ENCODE assay signal across 18 cellular contexts in genomic region chr14:105153739-105154475, GRCh38.
"Had no signal": no experiment of that assay in that cellular context is flagged by ENCODE, and none has a peak within 500 bp of the region (broad histone marks: within the 10 kb centered on the region; RNA-seq: fewer than 3 reads in every experiment).

No MANE protein-coding gene starts in this region.

- H3K4me1 ChIP-seq: adrenal gland, body of pancreas, left lung, pancreas, transverse colon had no signal

- DNase-seq: activated B cell treated with CpG ODN at 0.5 μM for 24 hours; activated CD4-positive, alpha-beta T cell treated with anti-CD3 and anti-CD28 coated beads, Interleukin-2, amount 10 ng/mL, durations not matched to agents 7 days and 5 days; activated CD8-positive, alpha-beta memory T cell treated with anti-CD3 and anti-CD28 coated beads for 24 hours; activated naive CD4-positive, alpha-beta T cell treated with Interleukin-2 at 50 U/mL for 16 hours; cerebellar nuclear complex; erythroblast; midbrain; retina; stimulated activated CD4-positive, alpha-beta T cell treated with anti-CD3 and anti-CD28 coated beads, Interleukin-2, amount 100 ng/mL, for 24 hours; stimulated activated naive B cell treated with anti-CD40 and anti-IgM and Interleukin-4, amounts not matched to agents 10 μg/mL and 1 μg/mL and 100 μg/mL, for 72 hours; substantia nigra; transverse colon had no signal

- H3K27ac ChIP-seq: neural progenitor cell, pancreas had no signal

- H3K27ac Mint-ChIP-seq: activated B cell treated with CpG ODN at 0.5 μM for 24 hours; activated CD4-positive, alpha-beta T cell treated with anti-CD3 and anti-CD28 coated beads, Interleukin-2, amount 10 ng/mL, durations not matched to agents 7 days and 5 days; endodermal cell; neural progenitor cell; stimulated activated naive B cell treated with anti-CD40 and anti-IgM and Interleukin-4, amounts not matched to agents 10 μg/mL and 1 μg/mL and 100 μg/mL, for 72 hours had no signal

- H3K4me3 Mint-ChIP-seq: activated B cell treated with CpG ODN at 0.5 μM for 24 hours; activated CD4-positive, alpha-beta T cell treated with anti-CD3 and anti-CD28 coated beads, Interleukin-2, amount 10 ng/mL, durations not matched to agents 7 days and 5 days; endodermal cell; neural progenitor cell; stimulated activated naive B cell treated with anti-CD40 and anti-IgM and Interleukin-4, amounts not matched to agents 10 μg/mL and 1 μg/mL and 100 μg/mL, for 72 hours had no signal

- H3K36me3 ChIP-seq: adrenal gland, neural progenitor cell, pancreas, transverse colon had no signal

- H3K9me3 Mint-ChIP-seq: activated B cell treated with CpG ODN at 0.5 μM for 24 hours; activated CD4-positive, alpha-beta T cell treated with anti-CD3 and anti-CD28 coated beads, Interleukin-2, amount 10 ng/mL, durations not matched to agents 7 days and 5 days; endodermal cell; neural progenitor cell had no signal

- H3K27me3 ChIP-seq: body of pancreas, left lung, neural progenitor cell, pancreas, transverse colon had no signal

- H3K9me3 ChIP-seq: adrenal gland, body of pancreas, left lung, pancreas, transverse colon had no signal

- H3K4me1 Mint-ChIP-seq: activated B cell treated with CpG ODN at 0.5 μM for 24 hours; activated CD4-positive, alpha-beta T cell treated with anti-CD3 and anti-CD28 coated beads, Interleukin-2, amount 10 ng/mL, durations not matched to agents 7 days and 5 days; endodermal cell; neural progenitor cell had no signal

- ATAC-seq: stimulated activated naive B cell treated with anti-CD40 and anti-IgM and Interleukin-4, amounts not matched to agents 10 μg/mL and 1 μg/mL and 100 μg/mL, for 72 hours had no signal

- H3K27me3 Mint-ChIP-seq: activated CD4-positive, alpha-beta T cell treated with anti-CD3 and anti-CD28 coated beads, Interleukin-2, amount 10 ng/mL, durations not matched to agents 7 days and 5 days had no signal

- H3K36me3 Mint-ChIP-seq: neural progenitor cell; stimulated activated naive B cell treated with anti-CD40 and anti-IgM and Interleukin-4, amounts not matched to agents 10 μg/mL and 1 μg/mL and 100 μg/mL, for 72 hours had no signal

- H3K4me3 ChIP-seq: adrenal gland, body of pancreas, left lung, neural progenitor cell, pancreas, transverse colon had no signal
